Comparison of ENCODE assay signal across 10 cellular contexts in the genomic region with DNA sequence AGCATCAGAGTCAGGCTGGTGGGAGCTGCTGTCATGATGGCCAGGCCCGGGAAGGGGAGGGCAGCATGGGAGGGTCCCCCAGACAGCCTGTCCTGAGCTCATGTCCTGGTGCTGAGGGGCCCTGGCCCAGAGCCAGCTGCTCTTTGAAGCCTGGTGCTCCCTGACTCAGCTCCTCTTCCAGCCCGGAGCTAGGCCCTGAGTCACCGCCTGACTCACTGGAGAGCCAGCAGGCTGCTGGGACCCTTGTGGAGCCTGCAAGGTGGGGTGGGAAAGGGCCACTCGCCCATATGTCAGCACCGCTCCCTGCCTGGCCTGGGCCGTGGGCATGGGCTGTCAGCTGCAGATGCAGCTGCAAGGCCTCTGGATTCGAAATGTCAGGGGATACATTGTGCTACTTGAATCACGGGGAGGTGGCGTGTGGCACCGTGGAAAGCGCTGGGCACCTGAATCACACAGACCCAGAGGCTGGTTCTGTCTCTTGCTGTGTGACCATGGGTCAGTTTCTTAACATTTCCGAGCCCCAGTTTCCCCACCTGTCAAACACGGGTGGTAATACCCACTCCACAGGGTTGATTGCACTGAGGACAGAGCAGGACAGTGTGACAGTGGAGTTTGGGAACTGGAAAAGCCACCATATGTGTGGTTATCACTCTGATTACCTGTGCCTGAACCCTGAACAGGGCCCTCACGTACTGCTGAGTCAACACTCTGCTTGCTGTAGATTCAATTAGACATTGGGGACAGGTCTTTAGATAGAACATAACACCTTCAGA. TPM values are rescaled to one million over a fixed set of nuclear protein-coding genes. Genes with fewer than 3 reads are reported as not detected.
DNase-seq lines count a peak whose midpoint lies in the region; ATAC-seq, FAIRE-seq and TF ChIP-seq lines count a peak whose summit lies in the region.
"Had no signal": no experiment of that assay in that cellular context is flagged by ENCODE, and none has a peak within 500 bp of the region (broad histone marks: within the 10 kb centered on the region; RNA-seq: fewer than 3 reads in every experiment).

No MANE protein-coding gene starts in this region.

- DNase-seq in GM12891 (ENCODE audit: insufficient read length, low spot score), result no peak
- DNase-seq in RWPE1 (ENCODE audit: low spot score), result peak; percentile 84
- peak; percentile 72 for DNase-seq in skeletal muscle cell (ENCODE audit: low read depth)
- no peak for DNase-seq in effector CD4-positive, alpha-beta T cell
- no peak for DNase-seq in NCI-H1436 treated with DMSO at 0.1 percent for 48 hours (lab: John Stamatoyannopoulos, UW)
- DNase-seq: activated T-cell treated with anti-CD3 and anti-CD28 coated beads, Interleukin-2, amount 50 U/mL, for 72 hours; effector memory CD8-positive, alpha-beta T cell; NCI-H2029 had no signal

- peak; percentile 49 for ATAC-seq in esophagus mucosa
- ATAC-seq in GM21723 (IDR thresholded peaks at IDR 0.05; ENCODE audit: unreplicated experiment), result no peak
- ATAC-seq: activated T-cell treated with anti-CD3 and anti-CD28 coated beads, Interleukin-2, amount 50 U/mL, for 72 hours; effector memory CD8-positive, alpha-beta T cell had no signal

- no peak for TF ChIP-seq CTCF in RWPE1 (conservative IDR thresholded peaks at IDR 0.05; ENCODE audit: low read depth)

- H3K27ac ChIP-seq in RWPE1, result peak overlapping the region; percentile 35

- POLR2A ChIA-PET in RWPE1 (lab: Yijun Ruan, JAX; ENCODE audit: low non-redundant PET), result no interaction called here

- FAIRE-seq in GM12891 (lab: Jason Lieb, UNC), result peak; percentile 31

- no peak overlapping the region for H3K4me3 ChIP-seq in skeletal muscle cell (ENCODE audit: low read depth, low read length)

- CTCF ChIA-PET in RWPE1 (lab: Yijun Ruan, JAX), result interaction anchor here (0.5 kb wide), 1 partner anchor 998 kb away, joined by 3 read pairs; no protein-coding TSS in a partner anchor

- TF ChIP-seq POLR2A in GM12891 (IDR thresholded peaks at IDR 0.05; ENCODE audit: low read depth, low read length), result no peak

TF ChIP-seq in GM12891, 5 proteins besides CTCF, POLR2A, EP300 and RAD21:
- no peak for TF ChIP-seq POLR2AphosphoS5 (IDR thresholded peaks at IDR 0.05; ENCODE audit: low read depth, low read length)
- TF ChIP-seq SPI1 (IDR thresholded peaks at IDR 0.05; ENCODE audit: low read depth, low read length), result no peak
- no peak for TF ChIP-seq PAX5 (IDR thresholded peaks at IDR 0.05; ENCODE audit: insufficient read depth, low read length, severe bottlenecking)
- TF ChIP-seq TAF1 (IDR thresholded peaks at IDR 0.05; ENCODE audit: low read depth, low read length), result no peak
- TF ChIP-seq POU2F2 (IDR thresholded peaks at IDR 0.05; ENCODE audit: low read depth, low read length), result no peak

RNA-seq across cellular contexts. Expression of a gene that starts 4.4 kb away (rescaled TPM):
- polyA plus RNA-seq in GM12891 (2012; ENCODE audit: low read depth, missing spikeins), result not detected
- 0.08 TPM for total RNA-seq in esophagus mucosa

RNA-seq across cellular contexts. Expression of a gene that starts 42.4 kb away (rescaled TPM):
- 62.8 TPM for polyA plus RNA-seq in GM12891 (2012; ENCODE audit: low read depth, missing spikeins)
- 40.7 TPM for total RNA-seq in esophagus mucosa

RNA-seq across cellular contexts. Expression of a gene that starts 54.6 kb away (rescaled TPM):
- 491 TPM for polyA plus RNA-seq in GM12891 (2012; ENCODE audit: low read depth, missing spikeins)
- 375 TPM for total RNA-seq in esophagus mucosa

Comparison
In these comparisons a context has a peak if more than half of its experiments do, and no peak if none do; other contexts are left out.
1. DNase-seq: peak in RWPE1 (single experiment) and skeletal muscle cell (single experiment); none in GM12891 (single experiment), effector CD4-positive, alpha-beta T cell (single experiment) and NCI-H1436 treated with DMSO at 0.1 percent for 48 hours (single experiment).